ENCODE assay signal across 8 cellular contexts in the genomic region with DNA sequence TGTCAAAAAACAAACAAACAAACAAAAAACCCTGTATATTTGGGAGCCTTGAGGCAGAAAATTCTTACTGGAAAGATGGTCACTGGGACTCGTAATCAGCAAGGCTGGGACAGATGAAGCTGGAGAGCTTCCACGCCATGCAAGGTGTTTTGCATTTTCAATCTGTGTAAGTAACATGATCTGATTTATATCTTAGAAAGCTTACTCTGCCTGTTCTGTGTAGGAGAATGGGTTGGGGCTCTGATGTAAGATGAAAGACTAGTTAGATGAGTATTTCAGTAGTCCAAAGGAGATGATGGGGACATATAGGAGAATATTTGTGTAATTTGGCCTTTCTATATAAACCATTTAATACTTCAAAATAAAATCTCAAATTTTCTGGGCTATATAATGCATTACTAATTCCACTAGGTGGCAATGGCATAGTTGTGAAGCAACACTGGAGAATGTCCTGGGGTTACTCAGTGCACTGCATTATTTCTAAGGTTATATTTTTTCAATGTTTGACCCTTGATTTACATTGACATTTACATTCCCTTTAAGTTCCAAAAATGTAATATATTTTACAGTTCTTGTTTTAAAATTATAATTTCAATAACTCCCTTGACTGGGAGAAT. TPM values are rescaled to one million over a fixed set of nuclear protein-coding genes. Genes with fewer than 3 reads are reported as not detected.
A peak's percentile ranks its signal among the peaks of the same experiment; 100 is the strongest.
DNase-seq lines count a peak whose midpoint lies in the region; ATAC-seq, FAIRE-seq and TF ChIP-seq lines count a peak whose summit lies in the region.

No MANE protein-coding gene starts in this region.

- TF ChIP-seq CTCF in D721Med (IDR thresholded peaks at IDR 0.05; ENCODE audit: insufficient read depth, missing control alignments): peak; percentile 70

- FAIRE-seq in D721Med (lab: Jason Lieb, UNC): no peak

- ATAC-seq in GM21723 (IDR thresholded peaks at IDR 0.05; ENCODE audit: unreplicated experiment): peak; percentile 84

- DNase-seq in D721Med (ENCODE audit: insufficient read length, low spot score): no peak
- DNase-seq in NCI-H510A treated with DMSO at 0.1 percent for 48 hours (lab: John Stamatoyannopoulos, UW): peak; percentile 9
- peak; percentile 57 for DNase-seq in fibroblast of peridontal ligament (ENCODE audit: extremely low read depth)
- no peak for DNase-seq in SKM-1 (lab: John Stamatoyannopoulos, UW; ENCODE audit: unreplicated experiment)
- no peak for DNase-seq in activated CD4-positive, CD25-positive, alpha-beta regulatory T cell treated with anti-CD3 and anti-CD28 coated beads, Interleukin-2, amount 50 U/mL, for 72 hours
- DNase-seq in H4 (ENCODE audit: low spot score): no peak
- DNase-seq in A172 (ENCODE audit: low spot score): no peak

RNA-seq across cellular contexts. Expression of a gene that starts 21.9 kb away (rescaled TPM):
- 0.49 and 1.0 TPM in 2 replicates for total RNA-seq in H4 (2014; rRNA removed; shearing (Covaris generic))
- total RNA-seq in A172 (2014; rRNA removed; shearing (Covaris generic)): 11.7 and 15.9 TPM in 2 replicates

Comparison
In these comparisons a context has a peak if more than half of its experiments do, and no peak if none do; other contexts are left out.
1. DNase-seq: peak in NCI-H510A treated with DMSO at 0.1 percent for 48 hours (single experiment) and fibroblast of peridontal ligament (single experiment); none in D721Med (single experiment), SKM-1 (single experiment), activated CD4-positive, CD25-positive, alpha-beta regulatory T cell treated with anti-CD3 and anti-CD28 coated beads, Interleukin-2, amount 50 U/mL, for 72 hours (single experiment), H4 (single experiment) and A172 (single experiment).